ENCODE assay signal across 12 cellular contexts in genomic region chr21:21612446-21612845, GRCh38.
DNase-seq lines count a peak whose midpoint lies in the region; ATAC-seq and TF ChIP-seq lines count a peak whose summit lies in the region.
"Had no signal": no experiment of that assay in that cellular context is flagged by ENCODE, and none has a peak within 500 bp of the region (broad histone marks: within the 10 kb centered on the region; RNA-seq: fewer than 3 reads in every experiment).

No MANE protein-coding gene starts in this region.

- peak; percentile 66 for ATAC-seq in lung (ENCODE audit: insufficient read depth, low FRiP score)
- ATAC-seq in naive thymus-derived CD8-positive, alpha-beta T cell, result no peak

- peaks cover 9% of the 10 kb centered on the region for H3K4me1 ChIP-seq in ectodermal cell (ENCODE audit: control insufficient read depth, insufficient read depth, low read length)
- H3K4me1 ChIP-seq in lung (ENCODE audit: control insufficient read depth in 2 of 2, insufficient read depth in 2 of 2, low read length in 2 of 2), result no peaks in the 10 kb centered on the region
- no peaks in the 10 kb centered on the region for H3K4me1 ChIP-seq in HAP-1
- H3K4me1 ChIP-seq: upper lobe of left lung had no signal

- H3K27ac Mint-ChIP-seq in naive thymus-derived CD8-positive, alpha-beta T cell, result no peak overlapping the region

- no peak overlapping the region for H3K4me3 Mint-ChIP-seq in naive thymus-derived CD8-positive, alpha-beta T cell

- H3K27me3 ChIP-seq in ectodermal cell (ENCODE audit: control insufficient read depth, insufficient read depth, low read length, poor library complexity, severe bottlenecking) (no peaks in the 10 kb centered on the region), lung (ENCODE audit: control insufficient read depth, insufficient read depth) (no peaks in the 10 kb centered on the region), HAP-1 (ENCODE audit: low read depth) (no peaks in the 10 kb centered on the region)
- H3K27me3 ChIP-seq: upper lobe of left lung had no signal

- in situ Hi-C loops in Caki2 (cut with HindIII; ENCODE audit: low pct_unique_long_range_greater_than_20kb, low sequenced_read_pairs), result no loop called here
- in situ Hi-C loops in HAP-1 (cut with MboI; ENCODE audit: low sequenced_read_pairs), result no loop called here

- TF ChIP-seq CTCF in lung (IDR thresholded peaks at IDR 0.05; ENCODE audit: control extremely low read depth, extremely low read depth), result no peak

- POLR2A ChIA-PET in naive thymus-derived CD8-positive, alpha-beta T cell (lab: Charles Lee), result no interaction called here

- no peaks in the 10 kb centered on the region for H3K4me1 Mint-ChIP-seq in naive thymus-derived CD8-positive, alpha-beta T cell

- H3K9me3 Mint-ChIP-seq in naive thymus-derived CD8-positive, alpha-beta T cell, result peaks cover 0 to 29% (median 0%) of the 10 kb centered on the region in 9 donors

- H3K36me3 ChIP-seq in ectodermal cell (ENCODE audit: control insufficient read depth, insufficient read depth, low read length) (no peaks in the 10 kb centered on the region), lung (ENCODE audit: control insufficient read depth in 2 of 2, insufficient read depth in 2 of 2, low read length in 2 of 2) (no peaks in the 10 kb centered on the region), HAP-1 (replicated peaks) (no peaks in the 10 kb centered on the region)
- H3K36me3 ChIP-seq: upper lobe of left lung had no signal

- H3K27me3 Mint-ChIP-seq in naive thymus-derived CD8-positive, alpha-beta T cell, result no peaks in the 10 kb centered on the region

- H3K36me3 Mint-ChIP-seq in naive thymus-derived CD8-positive, alpha-beta T cell, result no peaks in the 10 kb centered on the region

- H3K27ac ChIP-seq in ectodermal cell (ENCODE audit: insufficient read depth, low read depth, low read length, poor library complexity, severe bottlenecking) (peak overlapping the region; percentile 60), lung (ENCODE audit: low read depth in 1 of 2, low read length in 1 of 2) (no peak overlapping the region)
- H3K27ac ChIP-seq: upper lobe of left lung had no signal

- H3K9me3 ChIP-seq in ectodermal cell (ENCODE audit: control insufficient read depth, low read length) (no peaks in the 10 kb centered on the region), lung (ENCODE audit: control insufficient read depth in 2 of 2, insufficient read depth in 1 of 2, low read length in 1 of 2) (no peaks in the 10 kb centered on the region), HAP-1 (no peaks in the 10 kb centered on the region)
- H3K9me3 ChIP-seq: upper lobe of left lung had no signal

- DNase-seq in Caki2 (ENCODE audit: low read depth) (peak; percentile 8), NCI-H446 treated with DMSO at 0.1 percent for 48 hours (lab: John Stamatoyannopoulos, UW) (peak; percentile 20), lung (ENCODE audit: low spot score) (no peak), HAP-1 (ENCODE audit: low spot score in 2 of 2) (no peak), globus pallidus (ENCODE audit: low spot score) (no peak), NCI-H524 (lab: John Stamatoyannopoulos, UW) (no peak)
- DNase-seq in naive thymus-derived CD8-positive, alpha-beta T cell, result no peak
- DNase-seq: dermis blood vessel endothelial cell, DMS79 treated with DMSO at 0.1 percent for 48 hours, SHP77 treated with DMSO at 0.1 percent for 48 hours, upper lobe of left lung had no signal

- no peak overlapping the region for H3K4me3 ChIP-seq in ectodermal cell (ENCODE audit: insufficient read depth, low read depth, low read length)
- no peak overlapping the region for H3K4me3 ChIP-seq in lung
- no peak overlapping the region for H3K4me3 ChIP-seq in HAP-1
- H3K4me3 ChIP-seq: upper lobe of left lung had no signal

- WGBS in ectodermal cell, 2 experiments, result 36 to 42% methylated on average over 1 of the region's 3 CpGs
- WGBS in lung, 2 donors, result 67 to 77% methylated on average over 3 of the region's 3 CpGs

Comparison
In these comparisons a context has a peak if more than half of its experiments do, and no peak if none do; other contexts are left out.
1. DNase-seq: peak in Caki2 (single experiment) and NCI-H446 treated with DMSO at 0.1 percent for 48 hours (single experiment); none in lung (single experiment), naive thymus-derived CD8-positive, alpha-beta T cell (0 of 10), HAP-1 (0 of 2), globus pallidus (single experiment) and NCI-H524 (0 of 2).